ENCODE assay signal across 8 cellular contexts in the genomic region with DNA sequence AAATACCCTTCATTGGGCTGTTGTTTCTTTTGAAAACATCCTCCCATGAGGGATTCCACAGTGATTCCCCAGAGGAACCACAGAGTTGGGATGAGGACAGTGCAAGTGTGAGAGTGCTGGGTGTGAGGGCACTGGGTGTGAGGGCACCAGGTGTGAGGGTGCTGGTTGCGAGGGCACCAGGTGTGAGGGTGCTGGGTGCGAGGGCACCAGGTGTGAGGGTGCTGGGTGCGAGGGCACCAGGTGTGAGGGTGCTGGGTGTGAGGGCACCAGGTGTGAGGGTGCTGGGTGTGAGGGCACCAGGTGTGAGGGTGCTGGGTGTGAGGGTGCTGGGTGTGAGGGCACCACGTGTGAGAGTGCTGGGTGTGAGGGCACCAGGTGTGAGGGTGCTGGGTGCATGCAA. TPM values are rescaled to one million over a fixed set of nuclear protein-coding genes. Genes with fewer than 3 reads are reported as not detected.
DNase-seq lines count a peak whose midpoint lies in the region; TF ChIP-seq lines count a peak whose summit lies in the region.
"Not testable (repeated sequence)": the region's sequence is repeated elsewhere in the genome, so short reads cannot be mapped to it uniquely, and the experiment has no call there.

No MANE protein-coding gene starts in this region.

- H3K4me1 ChIP-seq in BLaER1; iPS-15b (ENCODE audit: control insufficient read depth, insufficient read depth, low read length); mucosa of rectum (ENCODE audit: control insufficient read depth in 2 of 2, insufficient read depth in 2 of 2, low read length in 2 of 2); subcutaneous abdominal adipose tissue (ENCODE audit: control insufficient read depth in 5 of 5, insufficient read depth in 5 of 5, low read length in 5 of 5): not testable (repeated sequence)

- not testable (repeated sequence) for H3K27ac ChIP-seq in BLaER1; coronary artery; mucosa of rectum (ENCODE audit: low read depth in 2 of 2, low read length in 2 of 2); subcutaneous abdominal adipose tissue (ENCODE audit: low read depth, low read length)

- H3K27ac Mint-ChIP-seq in Calu3 (ENCODE audit: unreplicated experiment): peak overlapping the region; percentile 50
- H3K27ac Mint-ChIP-seq in activated T-helper 1 cell treated with anti-CD3 and anti-CD28 coated beads, Interleukin-12 subunit alpha, Interleukin-12 subunit beta, Interleukin-2, Interleukin-4 antibody, amounts not matched to agents 30 ng/mL and 10 ng/mL and 1 ng/mL, durations not matched to agents 14 hours and 24 hours and 36 hours: peak overlapping the region; percentile 44
- peak overlapping the region; percentile 51 for H3K27ac Mint-ChIP-seq in progenitor cell of endocrine pancreas

- H3K36me3 Mint-ChIP-seq in Calu3 (ENCODE audit: insufficient read depth, unreplicated experiment) (peaks cover 99% of the 10 kb centered on the region), progenitor cell of endocrine pancreas (ENCODE audit: insufficient read depth) (peaks cover 96% of the 10 kb centered on the region)
- H3K36me3 Mint-ChIP-seq in activated T-helper 1 cell treated with anti-CD3 and anti-CD28 coated beads, Interleukin-12 subunit alpha, Interleukin-12 subunit beta, Interleukin-2, Interleukin-4 antibody, amounts not matched to agents 30 ng/mL and 10 ng/mL and 1 ng/mL, durations not matched to agents 14 hours and 24 hours and 36 hours (ENCODE audit: low read depth): peaks cover 88% of the 10 kb centered on the region

- H3K9me3 Mint-ChIP-seq in Calu3 (ENCODE audit: low read depth, unreplicated experiment): peaks cover 36% of the 10 kb centered on the region
- peaks cover 82% of the 10 kb centered on the region for H3K9me3 Mint-ChIP-seq in activated T-helper 1 cell treated with anti-CD3 and anti-CD28 coated beads, Interleukin-12 subunit alpha, Interleukin-12 subunit beta, Interleukin-2, Interleukin-4 antibody, amounts not matched to agents 30 ng/mL and 10 ng/mL and 1 ng/mL, durations not matched to agents 14 hours and 24 hours and 36 hours
- H3K9me3 Mint-ChIP-seq in progenitor cell of endocrine pancreas (ENCODE audit: low read depth): peaks cover 74% of the 10 kb centered on the region

- not testable (repeated sequence) for BruUV-seq in Calu3 (replicated peaks; lab: Mats Ljungman, UMichigan)

- not testable (repeated sequence) for H4K20me1 ChIP-seq in BLaER1

- DNase-seq in Calu3; activated T-helper 1 cell treated with anti-CD3 and anti-CD28 coated beads, Interleukin-12 subunit alpha, Interleukin-12 subunit beta, Interleukin-2, Interleukin-4 antibody, amounts not matched to agents 30 ng/mL and 10 ng/mL and 1 ng/mL, durations not matched to agents 14 hours and 24 hours and 36 hours (ENCODE audit: low spot score); coronary artery (ENCODE audit: low spot score); progenitor cell of endocrine pancreas (ENCODE audit: low spot score, unreplicated experiment): not testable (repeated sequence)

- CTCF ChIA-PET in Calu3 (lab: Charles Lee): not testable (repeated sequence)

- not testable (repeated sequence) for H3K4me1 Mint-ChIP-seq in Calu3 (ENCODE audit: low read depth, unreplicated experiment); activated T-helper 1 cell treated with anti-CD3 and anti-CD28 coated beads, Interleukin-12 subunit alpha, Interleukin-12 subunit beta, Interleukin-2, Interleukin-4 antibody, amounts not matched to agents 30 ng/mL and 10 ng/mL and 1 ng/mL, durations not matched to agents 14 hours and 24 hours and 36 hours (ENCODE audit: low read depth); progenitor cell of endocrine pancreas (ENCODE audit: low read depth)

- TF ChIP-seq CTCF in Calu3 (IDR thresholded peaks at IDR 0.05; ENCODE audit: unreplicated experiment); coronary artery (IDR thresholded peaks at IDR 0.05); progenitor cell of endocrine pancreas (IDR thresholded peaks at IDR 0.05; ENCODE audit: unreplicated experiment): not testable (repeated sequence)

- H3K9me3 ChIP-seq in BLaER1 (peaks cover 100% of the 10 kb centered on the region), iPS-15b (ENCODE audit: control insufficient read depth, insufficient read depth, low read length) (peaks cover 86% of the 10 kb centered on the region), mucosa of rectum (ENCODE audit: control insufficient read depth in 2 of 2, low read length in 2 of 2) (peaks cover 73 to 80% of the 10 kb centered on the region in 2 donors), subcutaneous abdominal adipose tissue (ENCODE audit: control insufficient read depth in 5 of 5, low read length in 5 of 5) (peaks cover 77 to 99% (median 95%) of the 10 kb centered on the region in 5 donors)

- not testable (repeated sequence) for H3K4me3 Mint-ChIP-seq in Calu3 (ENCODE audit: low read depth, unreplicated experiment); activated T-helper 1 cell treated with anti-CD3 and anti-CD28 coated beads, Interleukin-12 subunit alpha, Interleukin-12 subunit beta, Interleukin-2, Interleukin-4 antibody, amounts not matched to agents 30 ng/mL and 10 ng/mL and 1 ng/mL, durations not matched to agents 14 hours and 24 hours and 36 hours
- H3K4me3 Mint-ChIP-seq in progenitor cell of endocrine pancreas (ENCODE audit: low read depth): peak overlapping the region; percentile 19

- not testable (repeated sequence) for H3K27me3 ChIP-seq in BLaER1; iPS-15b (ENCODE audit: control insufficient read depth, insufficient read depth, low read length); mucosa of rectum (ENCODE audit: control insufficient read depth in 2 of 2, insufficient read depth in 2 of 2, low read length in 2 of 2); subcutaneous abdominal adipose tissue (ENCODE audit: control insufficient read depth in 5 of 5, insufficient read depth in 4 of 5, low read length in 5 of 5)

- H3K4me3 ChIP-seq in BLaER1: peak overlapping the region; percentile 44
- H3K4me3 ChIP-seq in coronary artery: peak overlapping the region; percentile 5
- peak overlapping the region; percentile 16 for H3K4me3 ChIP-seq in iPS-15b (ENCODE audit: low read depth, low read length)
- peak overlapping the region; percentile 32 to 38 for H3K4me3 ChIP-seq in mucosa of rectum (ENCODE audit: low read length in 2 of 2)
- H3K4me3 ChIP-seq in subcutaneous abdominal adipose tissue (ENCODE audit: low read depth in 1 of 5, low read length in 5 of 5): peak overlapping the region; percentile 19 to 84 (median 63)

- peaks cover 100% of the 10 kb centered on the region for H3K36me3 ChIP-seq in BLaER1
- peaks cover 80% of the 10 kb centered on the region for H3K36me3 ChIP-seq in iPS-15b (ENCODE audit: control insufficient read depth, insufficient read depth, low read length)
- peaks cover 55 to 73% of the 10 kb centered on the region in 2 donors for H3K36me3 ChIP-seq in mucosa of rectum (ENCODE audit: control insufficient read depth in 2 of 2, insufficient read depth in 2 of 2, low read length in 2 of 2)
- peaks cover 43 to 81% (median 72%) of the 10 kb centered on the region in 5 donors for H3K36me3 ChIP-seq in subcutaneous abdominal adipose tissue (ENCODE audit: control insufficient read depth in 5 of 5, insufficient read depth in 5 of 5, low read length in 5 of 5)

- not testable (repeated sequence) for H3K4me2 ChIP-seq in BLaER1

- not testable (repeated sequence) for H3K9ac ChIP-seq in BLaER1; iPS-15b (ENCODE audit: low read depth, low read length); mucosa of rectum (ENCODE audit: low read depth in 1 of 2, low read length in 2 of 2); subcutaneous abdominal adipose tissue (ENCODE audit: low read length in 5 of 5)

- H3K27me3 Mint-ChIP-seq in Calu3 (ENCODE audit: unreplicated experiment); activated T-helper 1 cell treated with anti-CD3 and anti-CD28 coated beads, Interleukin-12 subunit alpha, Interleukin-12 subunit beta, Interleukin-2, Interleukin-4 antibody, amounts not matched to agents 30 ng/mL and 10 ng/mL and 1 ng/mL, durations not matched to agents 14 hours and 24 hours and 36 hours (ENCODE audit: insufficient read depth); progenitor cell of endocrine pancreas: not testable (repeated sequence)

- intact Hi-C loops in Calu3 (cut with micrococcal nuclease; ENCODE audit: unreplicated experiment); activated T-helper 1 cell treated with anti-CD3 and anti-CD28 coated beads, Interleukin-12 subunit alpha, Interleukin-12 subunit beta, Interleukin-2, Interleukin-4 antibody, amounts not matched to agents 30 ng/mL and 10 ng/mL and 1 ng/mL, durations not matched to agents 14 hours and 24 hours and 36 hours (cut with micrococcal nuclease): not testable (repeated sequence)

RNA-seq across cellular contexts. Expression of gene ZNF8, which starts 20.5 kb away (rescaled TPM):
- total RNA-seq in Calu3 (2022) (12.1 and 12.8 TPM in 2 replicates), progenitor cell of endocrine pancreas (18.1 and 18.2 TPM in 2 replicates)
- total RNA-seq in activated T-helper 1 cell treated with anti-CD3 and anti-CD28 coated beads, Interleukin-12 subunit alpha, Interleukin-12 subunit beta, Interleukin-2, Interleukin-4 antibody, amounts not matched to agents 30 ng/mL and 10 ng/mL and 1 ng/mL, durations not matched to agents 14 hours and 24 hours and 36 hours: 4.0 and 4.4 TPM in 2 replicates

RNA-seq across cellular contexts. Expression of gene ZNF544, which starts 29.5 kb away (rescaled TPM):
- total RNA-seq in Calu3 (2022) (65.3 and 68.5 TPM in 2 replicates), progenitor cell of endocrine pancreas (61.0 and 70.5 TPM in 2 replicates)
- total RNA-seq in activated T-helper 1 cell treated with anti-CD3 and anti-CD28 coated beads, Interleukin-12 subunit alpha, Interleukin-12 subunit beta, Interleukin-2, Interleukin-4 antibody, amounts not matched to agents 30 ng/mL and 10 ng/mL and 1 ng/mL, durations not matched to agents 14 hours and 24 hours and 36 hours: 51.8 and 56.1 TPM in 2 replicates

RNA-seq across cellular contexts. Expression of gene ERVK3-1, which starts 46.9 kb away (rescaled TPM):
- total RNA-seq in Calu3 (2022) (68.4 and 70.8 TPM in 2 replicates), progenitor cell of endocrine pancreas (41.3 and 46.2 TPM in 2 replicates)
- total RNA-seq in activated T-helper 1 cell treated with anti-CD3 and anti-CD28 coated beads, Interleukin-12 subunit alpha, Interleukin-12 subunit beta, Interleukin-2, Interleukin-4 antibody, amounts not matched to agents 30 ng/mL and 10 ng/mL and 1 ng/mL, durations not matched to agents 14 hours and 24 hours and 36 hours: 87.1 and 96.7 TPM in 2 replicates

Comparison
In these comparisons a context has a peak if more than half of its experiments do, and no peak if none do; other contexts are left out.
1. H3K4me3 ChIP-seq: peak in every context shown above with its lines; median percentile 63 in subcutaneous abdominal adipose tissue; 44 in BLaER1; 35 in mucosa of rectum; 16 in iPS-15b; 5 in coronary artery.